9 cellular contexts compared by ENCODE assay signal in the genomic region with DNA sequence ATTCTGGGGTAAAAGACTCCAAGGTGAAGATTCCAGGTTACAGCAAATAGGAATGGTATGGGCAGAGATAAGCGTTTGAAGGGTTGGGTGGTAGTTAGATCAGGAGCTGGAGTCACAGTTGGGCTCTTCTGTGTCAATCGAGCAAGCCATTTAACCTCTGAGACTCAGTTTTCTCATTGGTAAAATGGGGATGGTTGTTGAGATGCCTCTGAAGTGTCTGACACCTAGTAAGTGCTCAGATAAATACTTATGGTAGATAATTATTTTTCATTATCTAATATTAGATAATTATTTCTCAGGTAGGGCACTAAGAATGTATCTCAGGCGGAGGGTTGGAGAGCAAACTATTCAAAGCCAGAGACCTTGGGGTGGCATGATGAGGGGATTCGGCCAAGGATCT. TPM values are rescaled to one million over a fixed set of nuclear protein-coding genes. Genes with fewer than 3 reads are reported as not detected.
A peak's percentile ranks its signal among the peaks of the same experiment; 100 is the strongest.
DNase-seq lines count a peak whose midpoint lies in the region; ATAC-seq and TF ChIP-seq lines count a peak whose summit lies in the region.
"Had no signal": no experiment of that assay in that cellular context is flagged by ENCODE, and none has a peak within 500 bp of the region (broad histone marks: within the 10 kb centered on the region; RNA-seq: fewer than 3 reads in every experiment).

No MANE protein-coding gene starts in this region.

- H3K36me3 ChIP-seq in lower lobe of right lung, result no peaks in the 10 kb centered on the region
- H3K36me3 ChIP-seq in upper lobe of left lung, result no peaks in the 10 kb centered on the region
- H3K36me3 ChIP-seq: BE2C had no signal

- H3K27me3 ChIP-seq in lower lobe of right lung (ENCODE audit: low read depth) (peaks cover 6% of the 10 kb centered on the region), upper lobe of left lung (peaks cover 0 to 14% (median 0%) of the 10 kb centered on the region in 4 donors)

- peaks cover 74% of the 10 kb centered on the region for H3K4me1 Mint-ChIP-seq in activated naive CD4-positive, alpha-beta T cell treated with anti-CD3 and anti-CD28 coated beads, Interleukin-2, amount 50 U/mL, for 24 hours
- H3K4me1 Mint-ChIP-seq in activated T-helper 1 cell treated with anti-CD3 and anti-CD28 coated beads, Interleukin-12 subunit alpha, Interleukin-12 subunit beta, Interleukin-2, Interleukin-4 antibody, amounts not matched to agents 30 ng/mL and 10 ng/mL and 1 ng/mL, durations not matched to agents 14 hours and 24 hours and 36 hours (ENCODE audit: low read depth), result peaks cover 49% of the 10 kb centered on the region

- peak overlapping the region; percentile 98 for H3K27ac Mint-ChIP-seq in activated naive CD4-positive, alpha-beta T cell treated with anti-CD3 and anti-CD28 coated beads, Interleukin-2, amount 50 U/mL, for 24 hours
- H3K27ac Mint-ChIP-seq in activated T-helper 1 cell treated with anti-CD3 and anti-CD28 coated beads, Interleukin-12 subunit alpha, Interleukin-12 subunit beta, Interleukin-2, Interleukin-4 antibody, amounts not matched to agents 30 ng/mL and 10 ng/mL and 1 ng/mL, durations not matched to agents 14 hours and 24 hours and 36 hours, result peak overlapping the region; percentile 86

- H3K9me3 ChIP-seq in lower lobe of right lung (no peaks in the 10 kb centered on the region), upper lobe of left lung (no peaks in the 10 kb centered on the region)
- H3K9me3 ChIP-seq: BE2C had no signal

- POLR2A ChIA-PET in GM10248 (lab: Yijun Ruan, JAX), result no interaction called here

- WGBS in upper lobe of left lung, 2 donors, result 71 to 74% methylated on average over 4 of the region's 4 CpGs

- DNase-seq in activated naive CD4-positive, alpha-beta T cell treated with anti-CD3 and anti-CD28 coated beads, Interleukin-2, amount 50 U/mL, for 16 hours, result no peak
- DNase-seq in activated T-helper 1 cell treated with anti-CD3 and anti-CD28 coated beads, Interleukin-12 subunit alpha, Interleukin-12 subunit beta, Interleukin-2, Interleukin-4 antibody, amounts not matched to agents 30 ng/mL and 10 ng/mL and 1 ng/mL, durations not matched to agents 14 hours and 24 hours and 36 hours (ENCODE audit: low spot score), result no peak
- DNase-seq in lower lobe of right lung (no peak), upper lobe of left lung (no peak), GM10248 (ENCODE audit: extremely low spot score) (no peak), OCI-M2 (lab: John Stamatoyannopoulos, UW; ENCODE audit: unreplicated experiment) (no peak)
- DNase-seq: BE2C had no signal

- peaks cover 62% of the 10 kb centered on the region for H3K4me1 ChIP-seq in lower lobe of right lung
- H3K4me1 ChIP-seq in upper lobe of left lung, result peaks cover 50 to 62% (median 56%) of the 10 kb centered on the region in 4 donors

- no peak for ATAC-seq in lower lobe of right lung
- no peak for ATAC-seq in upper lobe of left lung (ENCODE audit: low FRiP score in 2 of 2)
- no peak for ATAC-seq in HG02973 (IDR thresholded peaks at IDR 0.05; ENCODE audit: unreplicated experiment)

- CTCF ChIA-PET in GM10248 (lab: Yijun Ruan, JAX), result interaction anchor here (1.5 to 2.9 kb wide), 2 partner anchors 25 to 59 kb away, joined by 3 to 16 read pairs; no protein-coding TSS in a partner anchor

- intact Hi-C loops in activated T-helper 1 cell treated with anti-CD3 and anti-CD28 coated beads, Interleukin-12 subunit alpha, Interleukin-12 subunit beta, Interleukin-2, Interleukin-4 antibody, amounts not matched to agents 30 ng/mL and 10 ng/mL and 1 ng/mL, durations not matched to agents 14 hours and 24 hours and 36 hours (cut with micrococcal nuclease), result loop anchor here (10.0 kb wide), 1 partner anchor 464 kb away; no protein-coding TSS in a partner anchor
- intact Hi-C loops in lower lobe of right lung (cut with DNase I), result loop anchor here (10.0 kb wide), 1 partner anchor 64 kb away; no protein-coding TSS in a partner anchor

- TF ChIP-seq CTCF in lower lobe of right lung (IDR thresholded peaks at IDR 0.05) (no peak), upper lobe of left lung (IDR thresholded peaks at IDR 0.05) (no peak), GM10248 (IDR thresholded peaks at IDR 0.05; ENCODE audit: control extremely low read depth, extremely low read depth, low read depth, missing control alignments) (no peak)

- no peaks in the 10 kb centered on the region for H3K27me3 Mint-ChIP-seq in activated naive CD4-positive, alpha-beta T cell treated with anti-CD3 and anti-CD28 coated beads, Interleukin-2, amount 50 U/mL, for 24 hours
- H3K27me3 Mint-ChIP-seq in activated T-helper 1 cell treated with anti-CD3 and anti-CD28 coated beads, Interleukin-12 subunit alpha, Interleukin-12 subunit beta, Interleukin-2, Interleukin-4 antibody, amounts not matched to agents 30 ng/mL and 10 ng/mL and 1 ng/mL, durations not matched to agents 14 hours and 24 hours and 36 hours (ENCODE audit: insufficient read depth), result no peaks in the 10 kb centered on the region

- H3K27ac ChIP-seq in lower lobe of right lung (peak overlapping the region; percentile 83), upper lobe of left lung (peak overlapping the region; percentile 73 to 87 (median 80))

- no peaks in the 10 kb centered on the region for H3K36me3 Mint-ChIP-seq in activated naive CD4-positive, alpha-beta T cell treated with anti-CD3 and anti-CD28 coated beads, Interleukin-2, amount 50 U/mL, for 24 hours
- no peaks in the 10 kb centered on the region for H3K36me3 Mint-ChIP-seq in activated T-helper 1 cell treated with anti-CD3 and anti-CD28 coated beads, Interleukin-12 subunit alpha, Interleukin-12 subunit beta, Interleukin-2, Interleukin-4 antibody, amounts not matched to agents 30 ng/mL and 10 ng/mL and 1 ng/mL, durations not matched to agents 14 hours and 24 hours and 36 hours (ENCODE audit: low read depth)

- no peak for TF ChIP-seq EP300 in upper lobe of left lung (IDR thresholded peaks at IDR 0.05)

- H3K4me3 ChIP-seq in lower lobe of right lung (peak overlapping the region; percentile 58), upper lobe of left lung (peak overlapping the region in 2 of 4 donors; percentile 53 to 55)

- H3K9me3 Mint-ChIP-seq in activated naive CD4-positive, alpha-beta T cell treated with anti-CD3 and anti-CD28 coated beads, Interleukin-2, amount 50 U/mL, for 24 hours, result no peaks in the 10 kb centered on the region
- H3K9me3 Mint-ChIP-seq in activated T-helper 1 cell treated with anti-CD3 and anti-CD28 coated beads, Interleukin-12 subunit alpha, Interleukin-12 subunit beta, Interleukin-2, Interleukin-4 antibody, amounts not matched to agents 30 ng/mL and 10 ng/mL and 1 ng/mL, durations not matched to agents 14 hours and 24 hours and 36 hours, result no peaks in the 10 kb centered on the region

- peak overlapping the region; percentile 94 for H3K4me3 Mint-ChIP-seq in activated naive CD4-positive, alpha-beta T cell treated with anti-CD3 and anti-CD28 coated beads, Interleukin-2, amount 50 U/mL, for 24 hours
- H3K4me3 Mint-ChIP-seq in activated T-helper 1 cell treated with anti-CD3 and anti-CD28 coated beads, Interleukin-12 subunit alpha, Interleukin-12 subunit beta, Interleukin-2, Interleukin-4 antibody, amounts not matched to agents 30 ng/mL and 10 ng/mL and 1 ng/mL, durations not matched to agents 14 hours and 24 hours and 36 hours, result peak overlapping the region; percentile 81

- no peak for TF ChIP-seq POLR2A in upper lobe of left lung (IDR thresholded peaks at IDR 0.05)

RNA-seq across cellular contexts. Expression of gene LTBP4, which starts 7.8 kb away (rescaled TPM):
- 107 and 116 TPM in 2 replicates for total RNA-seq in activated T-helper 1 cell treated with anti-CD3 and anti-CD28 coated beads, Interleukin-12 subunit alpha, Interleukin-12 subunit beta, Interleukin-2, Interleukin-4 antibody, amounts not matched to agents 30 ng/mL and 10 ng/mL and 1 ng/mL, durations not matched to agents 14 hours and 24 hours and 36 hours
- 316 TPM for total RNA-seq in lower lobe of right lung
- 100 to 1,000 TPM; 125 to 541 (median 401) TPM for total RNA-seq in upper lobe of left lung

RNA-seq across cellular contexts. Expression of gene SHKBP1, which starts 32.3 kb away (rescaled TPM):
- 102 and 113 TPM in 2 replicates for total RNA-seq in activated T-helper 1 cell treated with anti-CD3 and anti-CD28 coated beads, Interleukin-12 subunit alpha, Interleukin-12 subunit beta, Interleukin-2, Interleukin-4 antibody, amounts not matched to agents 30 ng/mL and 10 ng/mL and 1 ng/mL, durations not matched to agents 14 hours and 24 hours and 36 hours
- total RNA-seq in lower lobe of right lung (91.2 TPM), upper lobe of left lung (100 to 1,000 TPM in 2 of 6 donors, 10 to 100 TPM in 4; 60.6 to 232 (median 90.2) TPM)
